15 cellular contexts compared by ENCODE assay signal in genomic region chr6:43188426-43188825, GRCh38. TPM values are rescaled to one million over a fixed set of nuclear protein-coding genes. Genes with fewer than 3 reads are reported as not detected.
DNase-seq lines count a peak whose midpoint lies in the region; ATAC-seq and TF ChIP-seq lines count a peak whose summit lies in the region.
"Had no signal": no experiment of that assay in that cellular context is flagged by ENCODE, and none has a peak within 500 bp of the region (broad histone marks: within the 10 kb centered on the region; RNA-seq: fewer than 3 reads in every experiment).

No MANE protein-coding gene starts in this region.

- H2BK5ac ChIP-seq in IMR-90 (ENCODE audit: low read depth, low read length, poor library complexity, severe bottlenecking) = no peak overlapping the region

- no peak overlapping the region for H2BK120ac ChIP-seq in IMR-90 (ENCODE audit: low read depth, low read length)

- peak overlapping the region; percentile 48 for H2AK9ac ChIP-seq in IMR-90 (replicated peaks; ENCODE audit: low read depth, low read length, poor library complexity)

- H3K36me3 Mint-ChIP-seq in activated naive CD8-positive, alpha-beta T cell treated with anti-CD3 and anti-CD28 coated beads, Interleukin-2, amount 50 U/mL, for 24 hours (ENCODE audit: low read depth) = peaks cover 23% of the 10 kb centered on the region
- H3K36me3 Mint-ChIP-seq in T-helper 17 cell (ENCODE audit: low read depth) = peaks cover 17% of the 10 kb centered on the region

- TF ChIP-seq POLR2A in IMR-90 (IDR thresholded peaks at IDR 0.05; ENCODE audit: low read depth, low read length) = no peak

- H3K14ac ChIP-seq in IMR-90 (replicated peaks; ENCODE audit: low read depth, low read length) = no peak overlapping the region

- no peak overlapping the region for H3K4me3 ChIP-seq in IMR-90 (ENCODE audit: insufficient read depth, low read depth, low read length)
- no peak overlapping the region for H3K4me3 ChIP-seq in RWPE2 (ENCODE audit: severe bottlenecking)
- no peak overlapping the region for H3K4me3 ChIP-seq in SJCRH30
- H3K4me3 ChIP-seq: BLaER1 had no signal

- ATAC-seq in IMR-90 (ENCODE audit: low read depth) (no peak), RWPE2 (ENCODE audit: low read depth) (no peak), T-helper 17 cell (no peak)
- no peak for ATAC-seq in activated naive CD8-positive, alpha-beta T cell treated with anti-CD3 and anti-CD28 coated beads, Interleukin-2, amount 50 U/mL, for 24 hours

- peaks cover under 1 to 9% of the 10 kb centered on the region in 2 experiments; a peak in 3 of 4 replicates for H3K79me1 ChIP-seq in IMR-90 (ENCODE audit: low read depth in 1 of 2, low read length in 2 of 2)

- H3K9ac ChIP-seq in IMR-90 (ENCODE audit: low read depth, low read length) = no peak overlapping the region
- H3K9ac ChIP-seq: BLaER1 had no signal

- no peak overlapping the region for H4K5ac ChIP-seq in IMR-90 (ENCODE audit: low read depth, low read length)

- H3K4me2 ChIP-seq in IMR-90 (ENCODE audit: low read depth, low read length) = no peak overlapping the region
- H3K4me2 ChIP-seq: BLaER1 had no signal

- 100% methylated on average over 3 of the region's 10 CpGs; no CpG with 5 or more reads in 1 of the 2 experiments for WGBS in IMR-90 (ENCODE audit: extremely low coverage in 2 of 2, insufficient read length in 1 of 2), 2 experiments

- no peak overlapping the region for H2AFZ ChIP-seq in IMR-90 (replicated peaks; ENCODE audit: low read length, poor library complexity)

- no peak for TF ChIP-seq CTCF in IMR-90 (conservative IDR thresholded peaks at IDR 0.05; ENCODE audit: low read depth, low read length)
- TF ChIP-seq CTCF in RWPE2 (IDR thresholded peaks at IDR 0.05; ENCODE audit: poor library complexity, severe bottlenecking) = no peak

- in situ Hi-C loops in IMR-90 (cut with MboI; ENCODE audit: low sequenced_read_pairs) = no loop called here

- no peak overlapping the region for H4K91ac ChIP-seq in IMR-90 (ENCODE audit: insufficient read depth, low read depth, low read length)

- H4K8ac ChIP-seq in IMR-90 (ENCODE audit: low read depth in 2 of 2, low read length in 2 of 2) = no peak overlapping the region

- no peaks in the 10 kb centered on the region for H3K27me3 ChIP-seq in IMR-90 (ENCODE audit: control insufficient read depth, insufficient read depth, low read length)
- H3K27me3 ChIP-seq in RWPE2 (ENCODE audit: insufficient read depth, poor library complexity, severe bottlenecking) = no peaks in the 10 kb centered on the region
- H3K27me3 ChIP-seq in SJCRH30 = no peaks in the 10 kb centered on the region
- H3K27me3 ChIP-seq: BLaER1 had no signal

- no peak overlapping the region for H3K18ac ChIP-seq in IMR-90 (ENCODE audit: low read depth, low read length)

- intact Hi-C loops in IMR-90 (cut with micrococcal nuclease) = no loop called here

- no peak overlapping the region for H2AK5ac ChIP-seq in IMR-90 (ENCODE audit: low read depth, low read length)

- H3K23ac ChIP-seq in IMR-90 (ENCODE audit: low read depth, low read length) = no peak overlapping the region

- no peaks in the 10 kb centered on the region; the same call in 1 of the 2 replicates for H3K9me1 ChIP-seq in IMR-90 (ENCODE audit: insufficient read depth, low read length)

- no peaks in the 10 kb centered on the region for H3K9me3 Mint-ChIP-seq in activated naive CD8-positive, alpha-beta T cell treated with anti-CD3 and anti-CD28 coated beads, Interleukin-2, amount 50 U/mL, for 24 hours
- H3K9me3 Mint-ChIP-seq: CD8-positive, alpha-beta memory T cell; HFFc6 had no signal

- CTCF ChIA-PET in IMR-90 (lab: Yijun Ruan, JAX) = interaction anchor here (0.7 kb wide), 1 partner anchor 13 kb away, joined by 3 read pairs; no protein-coding TSS in a partner anchor

- no peak overlapping the region for H3K56ac ChIP-seq in IMR-90 (ENCODE audit: extremely low read depth, insufficient read depth, low read length)

- TF ChIP-seq RAD21 in IMR-90 (IDR thresholded peaks at IDR 0.05; ENCODE audit: low read length) = no peak

- POLR2A ChIA-PET in IMR-90 (lab: Charles Lee; ENCODE audit: unreplicated experiment) = no interaction called here

- dilution Hi-C loops in IMR-90 (cut with HindIII; ENCODE audit: low sequenced_read_pairs, unreplicated experiment) = no loop called here

- H3K4me1 ChIP-seq in IMR-90 (ENCODE audit: control insufficient read depth, insufficient read depth, low read length) = no peaks in the 10 kb centered on the region
- no peaks in the 10 kb centered on the region for H3K4me1 ChIP-seq in RWPE2 (ENCODE audit: insufficient read depth, poor library complexity, severe bottlenecking)
- no peaks in the 10 kb centered on the region for H3K4me1 ChIP-seq in SJCRH30
- H3K4me1 ChIP-seq: Caco-2 had no signal

- H2BK15ac ChIP-seq in IMR-90 (ENCODE audit: low read depth, low read length) = no peak overlapping the region

- DNase-seq in IMR-90 (no peak), RWPE2 (ENCODE audit: low spot score) (peak; percentile 9), mesenteric fat pad (ENCODE audit: low spot score) (peak; percentile 87), T-helper 17 cell (no peak), SJCRH30 (no peak)
- no peak for DNase-seq in activated naive CD8-positive, alpha-beta T cell treated with anti-CD3 and anti-CD28 coated beads, Interleukin-2, amount 50 U/mL, for 24 hours
- DNase-seq in central memory CD4-positive, alpha-beta T cell = no peak
- DNase-seq: CD8-positive, alpha-beta memory T cell; DMS53; GF-D8; HCEC 1CT; HFFc6 had no signal

- no peaks in the 10 kb centered on the region for H4K20me1 ChIP-seq in IMR-90 (ENCODE audit: insufficient read depth, low read length)
- H4K20me1 ChIP-seq: BLaER1 had no signal

- BruUV-seq in IMR-90 (replicated peaks; lab: Mats Ljungman, UMichigan) = no TSS peak

- H3K4ac ChIP-seq in IMR-90 (ENCODE audit: low read depth, low read length) = no peak overlapping the region

- no peaks in the 10 kb centered on the region for H3K27me3 Mint-ChIP-seq in activated naive CD8-positive, alpha-beta T cell treated with anti-CD3 and anti-CD28 coated beads, Interleukin-2, amount 50 U/mL, for 24 hours
- no peaks in the 10 kb centered on the region for H3K27me3 Mint-ChIP-seq in T-helper 17 cell
- H3K27me3 Mint-ChIP-seq: CD8-positive, alpha-beta memory T cell had no signal

- H3K4me3 Mint-ChIP-seq in activated naive CD8-positive, alpha-beta T cell treated with anti-CD3 and anti-CD28 coated beads, Interleukin-2, amount 50 U/mL, for 24 hours = no peak overlapping the region
- H3K4me3 Mint-ChIP-seq in T-helper 17 cell = no peak overlapping the region
- H3K4me3 Mint-ChIP-seq: HFFc6 had no signal

- H3K9me3 ChIP-seq in IMR-90 (ENCODE audit: control insufficient read depth, insufficient read depth, low read length) (no peaks in the 10 kb centered on the region), RWPE2 (ENCODE audit: severe bottlenecking) (no peaks in the 10 kb centered on the region), T-helper 17 cell (ENCODE audit: control insufficient read depth, low read length, poor library complexity, severe bottlenecking) (no peaks in the 10 kb centered on the region), SJCRH30 (replicated peaks) (no peaks in the 10 kb centered on the region)
- H3K9me3 ChIP-seq: BLaER1, Caco-2 had no signal

- H3K27ac ChIP-seq in IMR-90 (ENCODE audit: insufficient read depth, low read length) = no peak overlapping the region
- no peak overlapping the region for H3K27ac ChIP-seq in RWPE2 (ENCODE audit: poor library complexity, severe bottlenecking)
- H3K27ac ChIP-seq in SJCRH30 = no peak overlapping the region
- H3K27ac ChIP-seq: BLaER1 had no signal

- H3K27ac Mint-ChIP-seq in activated naive CD8-positive, alpha-beta T cell treated with anti-CD3 and anti-CD28 coated beads, Interleukin-2, amount 50 U/mL, for 24 hours = peak overlapping the region; percentile 8
- H3K27ac Mint-ChIP-seq in T-helper 17 cell = no peak overlapping the region
- H3K27ac Mint-ChIP-seq: HFFc6 had no signal

- H3K4me1 Mint-ChIP-seq in activated naive CD8-positive, alpha-beta T cell treated with anti-CD3 and anti-CD28 coated beads, Interleukin-2, amount 50 U/mL, for 24 hours = peaks cover 31% of the 10 kb centered on the region
- peaks cover 36% of the 10 kb centered on the region for H3K4me1 Mint-ChIP-seq in T-helper 17 cell

- H3K36me3 ChIP-seq in IMR-90 (ENCODE audit: control insufficient read depth, insufficient read depth, low read length) (peaks cover 47% of the 10 kb centered on the region), RWPE2 (ENCODE audit: low read depth) (peaks cover 45% of the 10 kb centered on the region), SJCRH30 (peaks cover 14% of the 10 kb centered on the region)

- H2BK20ac ChIP-seq in IMR-90 (ENCODE audit: low read depth, low read length) = no peak overlapping the region

RNA-seq across cellular contexts. Expression of gene CUL9, which starts 6.4 kb away (rescaled TPM):
- 6.1 and 7.7 TPM in 2 replicates for total RNA-seq in IMR-90 (2012; rRNA removed)
- polyA plus RNA-seq in IMR-90 (2012; rRNA removed) = 19.1 and 19.5 TPM in 2 replicates
- 10.0 and 10.2 TPM in 2 replicates for polyA plus RNA-seq in IMR-90 (2012; cell fraction: cytosol; rRNA removed)
- polyA plus RNA-seq in IMR-90 (2012; cell fraction: nucleus; rRNA removed; ENCODE audit: low replicate concordance) = 166 and 221 TPM in 2 replicates
- total RNA-seq in mesenteric fat pad = 26.6 TPM
- total RNA-seq in T-helper 17 cell = 10 to 100 TPM; 73.9 to 78.0 TPM
- total RNA-seq in SJCRH30 (2014; rRNA removed; shearing (Covaris generic)) = 14.1 and 14.5 TPM in 2 replicates

RNA-seq across cellular contexts. Expression of gene SRF, which starts 17.4 kb away (rescaled TPM):
- total RNA-seq in IMR-90 (2012; rRNA removed) (20.6 TPM in 2 replicates), mesenteric fat pad (34.2 TPM), T-helper 17 cell (10 to 100 TPM; 26.3 to 27.9 TPM)
- 56.3 and 69.1 TPM in 2 replicates for polyA plus RNA-seq in IMR-90 (2012; rRNA removed)
- 36.9 and 62.2 TPM in 2 replicates for polyA plus RNA-seq in IMR-90 (2012; cell fraction: cytosol; rRNA removed)
- 71.8 and 84.9 TPM in 2 replicates for polyA plus RNA-seq in IMR-90 (2012; cell fraction: nucleus; rRNA removed; ENCODE audit: low replicate concordance)
- 23.5 and 25.8 TPM in 2 replicates for total RNA-seq in SJCRH30 (2014; rRNA removed; shearing (Covaris generic))

RNA-seq across cellular contexts. Expression of gene DNPH1, which starts 40.9 kb away (rescaled TPM):
- 19.0 and 22.8 TPM in 2 replicates for total RNA-seq in IMR-90 (2012; rRNA removed)
- polyA plus RNA-seq in IMR-90 (2012; rRNA removed) = 47.8 and 58.0 TPM in 2 replicates
- 192 and 227 TPM in 2 replicates for polyA plus RNA-seq in IMR-90 (2012; cell fraction: cytosol; rRNA removed)
- polyA plus RNA-seq in IMR-90 (2012; cell fraction: nucleus; rRNA removed; ENCODE audit: low replicate concordance) = 42.4 and 83.8 TPM in 2 replicates
- total RNA-seq in mesenteric fat pad = 36.5 TPM
- total RNA-seq in T-helper 17 cell = 10 to 100 TPM; 32.3 to 35.0 TPM
- 23.8 and 31.4 TPM in 2 replicates for total RNA-seq in SJCRH30 (2014; rRNA removed; shearing (Covaris generic))

RNA-seq across cellular contexts. Expression of gene TTBK1, which starts 54.9 kb away (rescaled TPM):
- total RNA-seq in IMR-90 (2012; rRNA removed) = under 0.01 TPM in 1 of 2 replicates, not detected in the other
- polyA plus RNA-seq in IMR-90 (2012; rRNA removed) = 0.01 and 0.02 TPM in 2 replicates
- polyA plus RNA-seq in IMR-90 (2012; cell fraction: cytosol; rRNA removed) = 0.02 and 0.03 TPM in 2 replicates
- 0.10 and 0.13 TPM in 2 replicates for polyA plus RNA-seq in IMR-90 (2012; cell fraction: nucleus; rRNA removed; ENCODE audit: low replicate concordance)
- 0.06 TPM for total RNA-seq in mesenteric fat pad
- under 1 TPM; 0.05 to 0.16 TPM for total RNA-seq in T-helper 17 cell
- total RNA-seq in SJCRH30 (2014; rRNA removed; shearing (Covaris generic)) = not detected in 2 replicates
- total RNA-seq: A673, HFFc6 had no signal
- polyA plus RNA-seq: CD8-positive, alpha-beta memory T cell had no signal

Comparison
In these comparisons a context has a peak if more than half of its experiments do, and no peak if none do; other contexts are left out.
1. DNase-seq: peak in RWPE2 (single experiment) and mesenteric fat pad (single experiment); none in IMR-90 (single experiment), activated naive CD8-positive, alpha-beta T cell treated with anti-CD3 and anti-CD28 coated beads, Interleukin-2, amount 50 U/mL, for 24 hours (single experiment), T-helper 17 cell (0 of 3), central memory CD4-positive, alpha-beta T cell (single experiment) and SJCRH30 (0 of 2).